7 cellular contexts compared by ENCODE assay signal in the genomic region with DNA sequence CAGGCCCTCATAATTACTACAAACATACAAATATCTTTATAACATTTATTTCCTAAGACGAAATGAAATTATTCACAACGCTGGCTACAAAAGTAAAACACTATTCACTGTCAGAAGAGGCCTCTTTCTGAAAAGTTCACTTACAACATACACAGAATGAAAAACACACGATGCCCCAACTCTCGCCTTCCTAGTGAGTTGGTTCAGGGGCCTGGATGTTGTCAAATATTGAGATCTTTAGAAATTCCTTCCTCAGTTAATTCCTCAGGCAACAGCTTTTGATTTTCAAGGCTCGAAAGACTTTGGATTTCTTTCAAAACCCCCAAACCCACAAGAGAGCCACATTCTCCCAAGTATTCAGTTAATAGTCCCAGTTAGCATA. TPM values are rescaled to one million over a fixed set of nuclear protein-coding genes. Genes with fewer than 3 reads are reported as not detected.
DNase-seq lines count a peak whose midpoint lies in the region; ATAC-seq, FAIRE-seq and TF ChIP-seq lines count a peak whose summit lies in the region.

No MANE protein-coding gene starts in this region.

- no peaks in the 10 kb centered on the region for H3K9me3 ChIP-seq in keratinocyte (ENCODE audit: control insufficient read depth, low read depth, low read length)
- no peaks in the 10 kb centered on the region for H3K9me3 ChIP-seq in stomach smooth muscle (ENCODE audit: control insufficient read depth in 2 of 2, low read length in 2 of 2)

- DNase-seq in activated naive CD8-positive, alpha-beta T cell treated with anti-CD3 and anti-CD28 coated beads for 36 hours: no peak
- DNase-seq in keratinocyte (ENCODE audit: low read depth, low spot score): no peak
- no peak for DNase-seq in stimulated activated CD4-positive, alpha-beta T cell treated with anti-CD3 and anti-CD28 coated beads, Interleukin-2, amount 100 ng/mL, for 24 hours

- H3K4me2 ChIP-seq in keratinocyte (ENCODE audit: control insufficient read depth, extremely low read depth, insufficient read depth, low read depth, low read length): peak overlapping the region; percentile 100

- no peak for TF ChIP-seq CTCF in keratinocyte (optimal IDR thresholded peaks at IDR 0.05 in 1 of 3, IDR thresholded peaks at IDR 0.05 in 1 of 3, conservative IDR thresholded peaks at IDR 0.05 in 1 of 3; ENCODE audit: extremely low read depth in 1 of 3, insufficient read depth in 2 of 3, low read length in 3 of 3)

- peak; percentile 68 for FAIRE-seq in keratinocyte (lab: Jason Lieb, UNC)

- H3K4me1 Mint-ChIP-seq in activated naive CD8-positive, alpha-beta T cell treated with anti-CD3 and anti-CD28 coated beads for 36 hours: peaks cover 25% of the 10 kb centered on the region

- H3K9me1 ChIP-seq in keratinocyte (ENCODE audit: control insufficient read depth, extremely low read depth, insufficient read depth, low read length): no peaks in the 10 kb centered on the region

- peak overlapping the region; percentile 92 for H3K27ac ChIP-seq in keratinocyte (ENCODE audit: control insufficient read depth, insufficient read depth, low read length)
- H3K27ac ChIP-seq in stomach smooth muscle (ENCODE audit: low read length): peak overlapping the region; percentile 91

- dilution Hi-C loops in keratinocyte (cut with MboI; ENCODE audit: extremely low pct_ligation_motif_present, low sequenced_read_pairs): no loop called here

- H3K4me3 ChIP-seq in keratinocyte (ENCODE audit: control insufficient read depth in 2 of 3, extremely low read depth in 1 of 3, insufficient read depth in 2 of 3, low read depth in 1 of 3, low read length in 3 of 3): peak overlapping the region; percentile 24 to 85 (median 85)
- peak overlapping the region; percentile 75 to 81 for H3K4me3 ChIP-seq in stomach smooth muscle (ENCODE audit: low read length in 2 of 2)

- ATAC-seq in HG03095 (IDR thresholded peaks at IDR 0.05; ENCODE audit: unreplicated experiment) (peak; percentile 19), HG03469 (IDR thresholded peaks at IDR 0.05; ENCODE audit: unreplicated experiment) (no peak), esophagus mucosa (no peak)

- H3K4me1 ChIP-seq in keratinocyte (ENCODE audit: control insufficient read depth, extremely low read depth, insufficient read depth, low read length): peaks cover 14% of the 10 kb centered on the region
- peaks cover 19% of the 10 kb centered on the region for H3K4me1 ChIP-seq in stomach smooth muscle (ENCODE audit: control insufficient read depth, insufficient read depth, low read length)

- H3K27ac Mint-ChIP-seq in activated naive CD8-positive, alpha-beta T cell treated with anti-CD3 and anti-CD28 coated beads for 36 hours: peak overlapping the region; percentile 92

- peak overlapping the region; percentile 66 for H3K4me3 Mint-ChIP-seq in activated naive CD8-positive, alpha-beta T cell treated with anti-CD3 and anti-CD28 coated beads for 36 hours

- H4K20me1 ChIP-seq in keratinocyte (ENCODE audit: control insufficient read depth, extremely low read depth, insufficient read depth, low read length): no peaks in the 10 kb centered on the region

- peaks cover 3% of the 10 kb centered on the region for H3K9me3 Mint-ChIP-seq in activated naive CD8-positive, alpha-beta T cell treated with anti-CD3 and anti-CD28 coated beads for 36 hours

- peaks cover 3 to 7% of the 10 kb centered on the region in 2 experiments for H3K36me3 ChIP-seq in keratinocyte (ENCODE audit: control insufficient read depth in 2 of 2, extremely low read depth in 1 of 2, insufficient read depth in 2 of 2, low read length in 2 of 2)
- peaks cover 10 to 12% of the 10 kb centered on the region in 2 donors for H3K36me3 ChIP-seq in stomach smooth muscle (ENCODE audit: control insufficient read depth in 2 of 2, insufficient read depth in 2 of 2, low read length in 2 of 2)

- H3K27me3 ChIP-seq in keratinocyte (ENCODE audit: control insufficient read depth, extremely low read depth, insufficient read depth, low read length) (no peaks in the 10 kb centered on the region), stomach smooth muscle (ENCODE audit: control insufficient read depth in 1 of 2, insufficient read depth in 2 of 2, low read length in 2 of 2) (no peaks in the 10 kb centered on the region)

- H2AFZ ChIP-seq in keratinocyte (ENCODE audit: control insufficient read depth, low read length): peak overlapping the region; percentile 79

- no peaks in the 10 kb centered on the region for H3K27me3 Mint-ChIP-seq in activated naive CD8-positive, alpha-beta T cell treated with anti-CD3 and anti-CD28 coated beads for 36 hours

- H3K36me3 Mint-ChIP-seq in activated naive CD8-positive, alpha-beta T cell treated with anti-CD3 and anti-CD28 coated beads for 36 hours: peaks cover 9% of the 10 kb centered on the region

- H3K9ac ChIP-seq in keratinocyte (ENCODE audit: control insufficient read depth, extremely low read depth, insufficient read depth, low read length) (peak overlapping the region; percentile 84), stomach smooth muscle (ENCODE audit: low read length in 2 of 2) (peak overlapping the region; percentile 87 to 99)

- H3K79me2 ChIP-seq in keratinocyte (ENCODE audit: control insufficient read depth, insufficient read depth, low read length): peaks cover 4% of the 10 kb centered on the region

RNA-seq across cellular contexts. Expression of a gene that starts 14.2 kb away (rescaled TPM):
- under 1 TPM in 1 of 2 experiments, not detected in 1; 0.14 TPM for total RNA-seq in activated naive CD8-positive, alpha-beta T cell treated with anti-CD3 and anti-CD28 coated beads for 36 hours
- 0.03 to 0.08 TPM (median 0.04 TPM) in 3 replicates for polyA plus RNA-seq in keratinocyte
- polyA plus RNA-seq in keratinocyte (2011; ENCODE audit: low read depth): 0.12 TPM
- 0.10 TPM in 1 of 2 replicates, not detected in the other for polyA plus RNA-seq in keratinocyte (2011; cell fraction: cytosol; rRNA removed)
- polyA plus RNA-seq in keratinocyte (2011; cell fraction: nucleus; rRNA removed): 0.17 and 0.36 TPM in 2 replicates
- polyA plus RNA-seq in keratinocyte (2012; ENCODE audit: low replicate concordance): 0.09 and 0.20 TPM in 2 replicates
- 0.42 TPM in 1 of 3 replicates, not detected in the others for polyA minus RNA-seq in keratinocyte
- polyA minus RNA-seq in keratinocyte (2011; cell fraction: cytosol; rRNA and poly(A)+ RNA removed): not detected
- polyA minus RNA-seq in keratinocyte (2011; cell fraction: nucleus; rRNA and poly(A)+ RNA removed): 0.53 TPM in 1 of 2 replicates, not detected in the other
- total RNA-seq in esophagus mucosa: 0.28 TPM
